ENCODE assay signal across 8 cellular contexts in genomic region chr10:92690211-92691041, GRCh38.
DNase-seq lines count a peak whose midpoint lies in the region; ATAC-seq, FAIRE-seq and TF ChIP-seq lines count a peak whose summit lies in the region.

No MANE protein-coding gene starts in this region.

- H3K27me3 ChIP-seq in iPS-20b (ENCODE audit: insufficient read depth, low read length) = peaks cover 95% of the 10 kb centered on the region

- H3K4me3 ChIP-seq in astrocyte of the spinal cord (ENCODE audit: low read depth, low read length) (peak overlapping the region; percentile 64), iPS-20b (ENCODE audit: low read length) (peak overlapping the region; percentile 67), skin epidermis (peak overlapping the region; percentile 51 to 61 (median 57))

- no peak for TF ChIP-seq POLR2A in H54 (IDR thresholded peaks at IDR 0.05; ENCODE audit: low read depth, low read length)

- no peaks in the 10 kb centered on the region for H3K9me3 ChIP-seq in iPS-20b (ENCODE audit: insufficient read depth, low read depth, low read length)

- in situ Hi-C loops in astrocyte of the spinal cord (cut with HindIII; ENCODE audit: low sequenced_read_pairs) = no loop called here

- no peak for ATAC-seq in GM19395 (IDR thresholded peaks at IDR 0.05; ENCODE audit: unreplicated experiment)

- no peak overlapping the region for H3K27ac ChIP-seq in iPS-20b (ENCODE audit: low read length)
- peak overlapping the region in 20 of 21 experiments; percentile 29 to 93 (median 76) for H3K27ac ChIP-seq in skin epidermis

- peak; percentile 61 for DNase-seq in ELF-1 (ENCODE audit: low read depth, low spot score)
- DNase-seq in HK-2 (ENCODE audit: unreplicated experiment) = peak; percentile 89
- DNase-seq in T1000 (lab: John Stamatoyannopoulos, UW) = peak; percentile 45
- peak; percentile 73 for DNase-seq in astrocyte of the spinal cord (ENCODE audit: low read depth, low spot score)
- no peak for DNase-seq in H54 (ENCODE audit: insufficient read length, low spot score)

- FAIRE-seq in H54 (lab: Jason Lieb, UNC) = no peak

- H3K36me3 ChIP-seq in iPS-20b (ENCODE audit: insufficient read depth, low read depth, low read length) = no peaks in the 10 kb centered on the region

- H3K9ac ChIP-seq in iPS-20b (ENCODE audit: low read depth, low read length) = no peak overlapping the region

- TF ChIP-seq CTCF in astrocyte of the spinal cord (IDR thresholded peaks at IDR 0.05; ENCODE audit: low read depth, low read length) = no peak

- H3K4me1 ChIP-seq in iPS-20b (ENCODE audit: insufficient read depth, low read length) = peaks cover 16% of the 10 kb centered on the region; the same call in 1 of the 2 replicates
